Comparison of ENCODE assay signal across 1 cellular context in genomic region chr15:28921925-28922711, GRCh38.
TF ChIP-seq lines count a peak whose summit lies in the region.

No MANE protein-coding gene starts in this region.

TF ChIP-seq in GM23338, 12 proteins besides CTCF, POLR2A, EP300 and RAD21 (continued from another document):
- TF ChIP-seq REST (IDR thresholded peaks at IDR 0.05; ENCODE audit: unreplicated experiment), result no peak
- TF ChIP-seq POLR2AphosphoS5 (IDR thresholded peaks at IDR 0.05; ENCODE audit: low read depth), result no peak
